10 cellular contexts compared by ENCODE assay signal in the genomic region with DNA sequence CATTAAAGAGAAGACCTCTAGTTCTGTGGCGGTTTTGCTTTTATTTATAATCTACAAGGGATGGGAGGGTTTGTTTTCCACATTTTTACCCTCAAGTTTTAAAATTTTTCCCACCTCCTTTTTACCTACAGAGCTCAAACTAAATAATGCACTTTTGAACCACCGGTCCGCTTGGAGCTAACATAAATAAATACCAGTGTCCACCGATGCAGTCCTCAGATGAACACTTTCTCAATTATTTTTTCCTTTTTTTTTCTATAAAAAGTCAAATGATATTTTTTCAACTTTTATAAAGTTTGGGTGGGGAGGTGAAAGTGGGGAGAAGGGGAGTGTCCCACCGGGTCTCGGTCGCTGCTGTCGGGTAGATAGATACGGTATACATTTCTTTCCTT. TPM values are rescaled to one million over a fixed set of nuclear protein-coding genes. Genes with fewer than 3 reads are reported as not detected.
DNase-seq lines count a peak whose midpoint lies in the region; ATAC-seq, FAIRE-seq and TF ChIP-seq lines count a peak whose summit lies in the region.
"Had no signal": no experiment of that assay in that cellular context is flagged by ENCODE, and none has a peak within 500 bp of the region (broad histone marks: within the 10 kb centered on the region; RNA-seq: fewer than 3 reads in every experiment).

No MANE protein-coding gene starts in this region.

- H3K9me3 Mint-ChIP-seq in GM23338, result peaks cover 3% of the 10 kb centered on the region; the same call in 2 of the 3 replicates
- H3K9me3 Mint-ChIP-seq in activated T-cell treated with anti-CD3 and anti-CD28 coated beads, Interleukin-2, amount 50 U/mL, for 72 hours, result no peaks in the 10 kb centered on the region

- no peaks in the 10 kb centered on the region for H3K36me3 ChIP-seq in GM23338 (ENCODE audit: insufficient read depth)
- no peaks in the 10 kb centered on the region for H3K36me3 ChIP-seq in brain microvascular endothelial cell (replicated peaks)
- H3K36me3 ChIP-seq in keratinocyte (ENCODE audit: control insufficient read depth in 2 of 2, extremely low read depth in 1 of 2, insufficient read depth in 2 of 2, low read length in 2 of 2), result peaks cover 0 to 4% of the 10 kb centered on the region in 2 experiments
- peaks cover 0 to 4% (median 2%) of the 10 kb centered on the region in 3 donors for H3K36me3 ChIP-seq in skeletal muscle tissue (ENCODE audit: control insufficient read depth in 3 of 3, insufficient read depth in 3 of 3, low read length in 3 of 3)

- no peak for TF ChIP-seq CTCF in GM23338 (conservative IDR thresholded peaks at IDR 0.05; ENCODE audit: low read depth in 2 of 2)
- TF ChIP-seq CTCF in brain microvascular endothelial cell (IDR thresholded peaks at IDR 0.05; ENCODE audit: low read depth, low read length, missing control alignments), result no peak
- no peak for TF ChIP-seq CTCF in keratinocyte (optimal IDR thresholded peaks at IDR 0.05 in 1 of 3, IDR thresholded peaks at IDR 0.05 in 1 of 3, conservative IDR thresholded peaks at IDR 0.05 in 1 of 3; ENCODE audit: extremely low read depth in 1 of 3, insufficient read depth in 2 of 3, low read length in 3 of 3)

- dilution Hi-C loops in keratinocyte (cut with MboI; ENCODE audit: extremely low pct_ligation_motif_present, low sequenced_read_pairs), result no loop called here

- H4K20me1 ChIP-seq in GM23338 (replicated peaks; ENCODE audit: insufficient read depth) (peaks cover 8% of the 10 kb centered on the region), keratinocyte (ENCODE audit: control insufficient read depth, extremely low read depth, insufficient read depth, low read length) (no peaks in the 10 kb centered on the region)

- H3K4me1 ChIP-seq in GM23338 (ENCODE audit: insufficient read depth), result peaks cover 28% of the 10 kb centered on the region
- H3K4me1 ChIP-seq in keratinocyte (ENCODE audit: control insufficient read depth, extremely low read depth, insufficient read depth, low read length), result peaks cover 15% of the 10 kb centered on the region
- H3K4me1 ChIP-seq in skeletal muscle tissue (ENCODE audit: control insufficient read depth in 3 of 3, insufficient read depth in 3 of 3, low read length in 3 of 3), result peaks cover 13 to 33% (median 29%) of the 10 kb centered on the region in 3 donors

- H3K79me2 ChIP-seq in GM23338 (replicated peaks; ENCODE audit: insufficient read depth) (no peaks in the 10 kb centered on the region), keratinocyte (ENCODE audit: control insufficient read depth, insufficient read depth, low read length) (peaks cover 30% of the 10 kb centered on the region)

- H3K4me3 ChIP-seq in GM23338 (peak overlapping the region; percentile 65), brain microvascular endothelial cell (ENCODE audit: low read depth, low read length) (peak overlapping the region; percentile 96), keratinocyte (ENCODE audit: control insufficient read depth in 2 of 3, extremely low read depth in 1 of 3, insufficient read depth in 2 of 3, low read depth in 1 of 3, low read length in 3 of 3) (peak overlapping the region in 2 of 3 experiments; percentile 59), skeletal muscle tissue (ENCODE audit: low read length in 3 of 3) (peak overlapping the region in 1 of 3 donors; percentile 59)
- H3K4me3 ChIP-seq: HAP-1 had no signal

- H3K4me1 Mint-ChIP-seq in GM23338, result peaks cover 20% of the 10 kb centered on the region
- peaks cover 25% of the 10 kb centered on the region for H3K4me1 Mint-ChIP-seq in activated T-cell treated with anti-CD3 and anti-CD28 coated beads, Interleukin-2, amount 50 U/mL, for 72 hours (ENCODE audit: low read depth)

- ATAC-seq in GM23338, result no peak
- ATAC-seq in activated T-cell treated with anti-CD3 and anti-CD28 coated beads, Interleukin-2, amount 50 U/mL, for 72 hours (replicated peaks in 1 of 2), result no peak
- ATAC-seq in GM19328 (IDR thresholded peaks at IDR 0.05; ENCODE audit: unreplicated experiment), result no peak

- H3K27ac ChIP-seq in GM23338 (ENCODE audit: low read depth) (no peak overlapping the region), brain microvascular endothelial cell (no peak overlapping the region), keratinocyte (ENCODE audit: control insufficient read depth, insufficient read depth, low read length) (no peak overlapping the region), skeletal muscle tissue (ENCODE audit: low read depth, low read length) (peak overlapping the region; percentile 7)

- H3K4me2 ChIP-seq in GM23338, result peak overlapping the region; percentile 85
- H3K4me2 ChIP-seq in keratinocyte (ENCODE audit: control insufficient read depth, extremely low read depth, insufficient read depth, low read depth, low read length), result peak overlapping the region; percentile 50

- H3K27me3 Mint-ChIP-seq in GM23338 (ENCODE audit: insufficient read depth, low read depth, poor library complexity), result peaks cover 96% of the 10 kb centered on the region
- peaks cover 55% of the 10 kb centered on the region for H3K27me3 Mint-ChIP-seq in activated T-cell treated with anti-CD3 and anti-CD28 coated beads, Interleukin-2, amount 50 U/mL, for 72 hours (ENCODE audit: low read depth)

- peaks cover 2% of the 10 kb centered on the region; the same call in 1 of the 3 replicates for H3K36me3 Mint-ChIP-seq in GM23338 (ENCODE audit: low read depth)
- peaks cover 3% of the 10 kb centered on the region in 2 donors for H3K36me3 Mint-ChIP-seq in activated T-cell treated with anti-CD3 and anti-CD28 coated beads, Interleukin-2, amount 50 U/mL, for 72 hours (ENCODE audit: insufficient read depth in 2 of 2)

- H3K4me3 Mint-ChIP-seq in GM23338, result peak overlapping the region; percentile 70; the same call in 1 of the 3 replicates
- H3K4me3 Mint-ChIP-seq in activated T-cell treated with anti-CD3 and anti-CD28 coated beads, Interleukin-2, amount 50 U/mL, for 72 hours, result no peak overlapping the region

- H3K9ac ChIP-seq in keratinocyte (ENCODE audit: control insufficient read depth, extremely low read depth, insufficient read depth, low read length) (peak overlapping the region; percentile 60), skeletal muscle tissue (ENCODE audit: low read depth in 1 of 3, low read length in 3 of 3) (peak overlapping the region in 1 of 3 donors; percentile 69)

- no peak for FAIRE-seq in keratinocyte (lab: Jason Lieb, UNC)

- H3F3A ChIP-seq in GM23338 (replicated peaks; ENCODE audit: low read depth), result peaks cover 9% of the 10 kb centered on the region; the same call in 1 of the 2 replicates

- H3K9me1 ChIP-seq in keratinocyte (ENCODE audit: control insufficient read depth, extremely low read depth, insufficient read depth, low read length), result no peaks in the 10 kb centered on the region

- in situ Hi-C loops in brain microvascular endothelial cell (cut with HindIII; ENCODE audit: low pct_ligation_motif_present, low sequenced_read_pairs), result no loop called here

- H3K27me3 ChIP-seq in GM23338 (ENCODE audit: insufficient read depth) (peaks cover 98% of the 10 kb centered on the region), brain microvascular endothelial cell (replicated peaks) (peaks cover 18% of the 10 kb centered on the region), keratinocyte (ENCODE audit: control insufficient read depth, extremely low read depth, insufficient read depth, low read length) (no peaks in the 10 kb centered on the region), skeletal muscle tissue (ENCODE audit: control insufficient read depth in 3 of 3, insufficient read depth in 3 of 3, low read length in 3 of 3) (peaks cover 13 to 81% (median 20%) of the 10 kb centered on the region in 3 donors)

- no peaks in the 10 kb centered on the region for H3K9me3 ChIP-seq in keratinocyte (ENCODE audit: control insufficient read depth, low read depth, low read length)
- no peaks in the 10 kb centered on the region for H3K9me3 ChIP-seq in skeletal muscle tissue (ENCODE audit: control insufficient read depth in 3 of 3, low read length in 3 of 3)
- H3K9me3 ChIP-seq: HAP-1 had no signal

- H2AFZ ChIP-seq in GM23338, result peak overlapping the region; percentile 69; the same call in 1 of the 2 replicates
- H2AFZ ChIP-seq in keratinocyte (ENCODE audit: control insufficient read depth, low read length), result no peak overlapping the region

- no peak for DNase-seq in GM23338 (ENCODE audit: low spot score)
- DNase-seq in brain microvascular endothelial cell, result no peak
- DNase-seq in keratinocyte (ENCODE audit: low read depth, low spot score), result no peak
- DNase-seq in activated T-cell treated with anti-CD3 and anti-CD28 coated beads, Interleukin-2, amount 50 U/mL, for 72 hours, result no peak
- no peak for DNase-seq in stimulated activated CD8-positive, alpha-beta memory T cell treated with anti-CD3 and anti-CD28 coated beads, Interleukin-4, amount 100 ng/mL, for 48 hours
- no peak for DNase-seq in hippocampal formation (lab: John Stamatoyannopoulos, UW)

- H3K27ac Mint-ChIP-seq in GM23338, result no peak overlapping the region
- H3K27ac Mint-ChIP-seq in activated T-cell treated with anti-CD3 and anti-CD28 coated beads, Interleukin-2, amount 50 U/mL, for 72 hours, result no peak overlapping the region

- H3K9me2 ChIP-seq in GM23338 (ENCODE audit: insufficient read depth), result no peaks in the 10 kb centered on the region

RNA-seq across cellular contexts. Expression of a gene that starts 3.3 kb away (rescaled TPM):
- 0.04 TPM in 1 of 2 replicates, not detected in the other for total RNA-seq in GM23338 (2014; rRNA removed; shearing (Covaris generic))
- 0.21 and 0.24 TPM in 2 replicates for polyA plus RNA-seq in GM23338 (2016; fragmentation: Nextera tagmentation; extraction: Ambion mirVana)
- 1.5 to 3.1 TPM (median 2.8 TPM) in 3 replicates for polyA plus RNA-seq in keratinocyte
- polyA plus RNA-seq in keratinocyte (2011; ENCODE audit: low read depth), result 5.3 TPM
- 1.6 and 3.4 TPM in 2 replicates for polyA plus RNA-seq in keratinocyte (2011; cell fraction: cytosol; rRNA removed)
- 7.3 and 10.0 TPM in 2 replicates for polyA plus RNA-seq in keratinocyte (2011; cell fraction: nucleus; rRNA removed)
- polyA plus RNA-seq in keratinocyte (2012; ENCODE audit: low replicate concordance), result 8.2 and 11.6 TPM in 2 replicates
- polyA minus RNA-seq in keratinocyte, result 0.32 to 1.7 TPM (median 1.3 TPM) in 3 replicates
- polyA minus RNA-seq in keratinocyte (2011; cell fraction: cytosol; rRNA and poly(A)+ RNA removed), result 18.0 TPM
- 13.2 and 16.4 TPM in 2 replicates for polyA minus RNA-seq in keratinocyte (2011; cell fraction: nucleus; rRNA and poly(A)+ RNA removed)
- 3.7 TPM for total RNA-seq in skeletal muscle tissue
- total RNA-seq in activated T-cell treated with anti-CD3 and anti-CD28 coated beads, Interleukin-2, amount 50 U/mL, for 72 hours, result 1 to 10 TPM in 1 of 2 donors, under 1 TPM in 1; 0.50 to 1.3 TPM

RNA-seq across cellular contexts. Expression of a gene that starts 33.2 kb away (rescaled TPM):
- total RNA-seq in GM23338 (2014; rRNA removed; shearing (Covaris generic)), result 0.90 TPM in 1 of 2 replicates, not detected in the other
- polyA plus RNA-seq in GM23338 (2016; fragmentation: Nextera tagmentation; extraction: Ambion mirVana) (1.6 and 1.8 TPM in 2 replicates), keratinocyte (0.46 TPM in 1 of 3 replicates, not detected in the others)
- not detected for polyA plus RNA-seq in keratinocyte (2011; ENCODE audit: low read depth)
- polyA plus RNA-seq in keratinocyte (2011; cell fraction: cytosol; rRNA removed), result 0.32 TPM in 1 of 2 replicates, not detected in the other
- polyA plus RNA-seq in keratinocyte (2011; cell fraction: nucleus; rRNA removed), result 0.60 TPM in 1 of 2 replicates, not detected in the other
- polyA plus RNA-seq in keratinocyte (2012; ENCODE audit: low replicate concordance), result not detected in 2 replicates
- polyA minus RNA-seq in keratinocyte, result 1.0 TPM in 1 of 3 replicates, not detected in the others
- not detected for polyA minus RNA-seq in keratinocyte (2011; cell fraction: cytosol; rRNA and poly(A)+ RNA removed)
- polyA minus RNA-seq in keratinocyte (2011; cell fraction: nucleus; rRNA and poly(A)+ RNA removed), result 2.6 TPM in 1 of 2 replicates, not detected in the other
- 7.3 TPM for total RNA-seq in skeletal muscle tissue
- total RNA-seq in activated T-cell treated with anti-CD3 and anti-CD28 coated beads, Interleukin-2, amount 50 U/mL, for 72 hours, result not detected
- total RNA-seq: HT-29 had no signal
